In the genomic region with DNA sequence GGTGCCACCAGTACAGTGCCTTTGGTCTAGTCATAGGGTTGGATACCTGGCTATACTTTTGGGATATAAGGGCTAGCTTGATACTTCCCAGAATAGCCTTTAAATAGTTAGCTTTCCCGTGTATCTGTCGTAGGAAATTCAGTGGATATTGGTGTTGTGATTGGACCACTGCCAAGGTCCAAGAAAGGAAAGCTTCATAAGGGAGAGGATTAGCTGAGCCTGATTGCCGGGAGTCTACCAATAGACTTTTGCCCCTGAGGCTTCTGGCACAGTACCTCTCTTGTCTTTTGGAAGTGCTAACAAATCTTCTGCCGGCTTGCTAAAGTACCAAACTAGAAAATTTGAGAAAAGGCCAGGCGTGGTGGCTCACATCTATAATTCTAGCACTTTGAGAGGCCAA, we compare ENCODE assay signal across 18 cellular contexts.
DNase-seq lines count a peak whose midpoint lies in the region; ATAC-seq, FAIRE-seq and TF ChIP-seq lines count a peak whose summit lies in the region.
"Had no signal": no experiment of that assay in that cellular context is flagged by ENCODE, and none has a peak within 500 bp of the region (broad histone marks: within the 10 kb centered on the region; RNA-seq: fewer than 3 reads in every experiment).

No MANE protein-coding gene starts in this region.

- no peaks in the 10 kb centered on the region for H3F3A ChIP-seq in PC-3 (ENCODE audit: low read length, unreplicated experiment)

- DNase-seq in HEK293T (ENCODE audit: extremely low spot score) (peak; percentile 55), SK-MEL-5 (ENCODE audit: low read depth, low spot score) (peak; percentile 77), fibroblast of mammary gland (ENCODE audit: low read depth) (peak; percentile 7), pulmonary artery endothelial cell (ENCODE audit: low read depth, low spot score) (peak; percentile 53), transverse colon (no peak), PC-3 (no peak), GM19239 (ENCODE audit: insufficient read length, low spot score) (no peak)
- DNase-seq: activated CD4-positive, alpha-beta memory T cell treated with anti-CD3 and anti-CD28 coated beads for 36 hours; activated T-cell treated with anti-CD3 and anti-CD28 coated beads, Interleukin-2, amount 50 U/mL, for 72 hours; BE2C; H7; natural killer cell; T-cell had no signal

- no peak overlapping the region for H3K4me2 ChIP-seq in PC-3 (ENCODE audit: low read length)
- H3K4me2 ChIP-seq: KMS-11 had no signal

- no peaks in the 10 kb centered on the region for H3K79me2 ChIP-seq in PC-3 (ENCODE audit: low read length)

- no peak for TF ChIP-seq EP300 in transverse colon (IDR thresholded peaks at IDR 0.05; ENCODE audit: low read depth)

- intact Hi-C loops in transverse colon (cut with DNase I; ENCODE audit: low total_unique reads) (no loop called here), PC-3 (cut with micrococcal nuclease) (no loop called here)

- H3K4me1 ChIP-seq in transverse colon (peaks cover 0 to 7% (median 1%) of the 10 kb centered on the region in 4 donors), PC-3 (ENCODE audit: insufficient read depth, low read length) (peaks cover 21% of the 10 kb centered on the region)
- H3K4me1 ChIP-seq: BE2C had no signal

- H3K36me3 ChIP-seq in transverse colon (no peaks in the 10 kb centered on the region), PC-3 (ENCODE audit: low read depth, low read length) (no peaks in the 10 kb centered on the region)
- H3K36me3 ChIP-seq: BE2C, thoracic aorta had no signal

- no peaks in the 10 kb centered on the region for H3K9me2 ChIP-seq in PC-3 (replicated peaks; ENCODE audit: low read length)

- FAIRE-seq in GM19239 (lab: Jason Lieb, UNC): no peak

- H3K27me3 ChIP-seq in transverse colon (no peaks in the 10 kb centered on the region), PC-3 (ENCODE audit: low read length) (no peaks in the 10 kb centered on the region)
- H3K27me3 ChIP-seq: BE2C had no signal

- no peak overlapping the region for H3K9ac ChIP-seq in PC-3 (ENCODE audit: low read length)
- H3K9ac ChIP-seq: KMS-11 had no signal

- H3K27ac ChIP-seq in transverse colon: no peak overlapping the region
- no peak overlapping the region for H3K27ac ChIP-seq in PC-3 (ENCODE audit: low read length)
- H3K27ac ChIP-seq: KMS-11, thoracic aorta had no signal

- no peak for TF ChIP-seq POLR2A in transverse colon (IDR thresholded peaks at IDR 0.05)

- TF ChIP-seq CTCF in fibroblast of mammary gland (conservative IDR thresholded peaks at IDR 0.05; ENCODE audit: control insufficient read depth, insufficient read depth, low read depth, low read length) (no peak), transverse colon (IDR thresholded peaks at IDR 0.05) (no peak), PC-3 (conservative IDR thresholded peaks at IDR 0.05; ENCODE audit: low read depth, low read length) (no peak)

- BruUV-seq in PC-3 (replicated peaks; lab: Mats Ljungman, UMichigan): no TSS peak

- H3K9me3 ChIP-seq in transverse colon: no peaks in the 10 kb centered on the region
- no peaks in the 10 kb centered on the region for H3K9me3 ChIP-seq in PC-3 (ENCODE audit: low read length)
- H3K9me3 ChIP-seq: BE2C, thoracic aorta had no signal

- no peak overlapping the region for H3K4me3 ChIP-seq in fibroblast of mammary gland (ENCODE audit: control insufficient read depth, low read depth, low read length)
- H3K4me3 ChIP-seq in transverse colon: no peak overlapping the region
- no peak overlapping the region for H3K4me3 ChIP-seq in PC-3 (ENCODE audit: low read length)
- H3K4me3 ChIP-seq: lung, thoracic aorta had no signal

- H4K20me1 ChIP-seq in PC-3 (ENCODE audit: low read length): no peaks in the 10 kb centered on the region

- CTCF ChIA-PET in HEK293T (lab: Yijun Ruan, JAX): no interaction called here
- CTCF ChIA-PET in PC-3 (lab: Charles Lee): no interaction called here

- 43% methylated on average over 5 of the region's 5 CpGs; no CpG with 5 or more reads in 1 of the 2 donors for WGBS in transverse colon (ENCODE audit: low coverage in 1 of 2), 2 donors

- ATAC-seq in PC-3: no peak
- ATAC-seq: activated naive CD4-positive, alpha-beta T cell treated with anti-CD3 and anti-CD28 coated beads, Interleukin-2, amount 50 U/mL, for 72 hours; activated T-cell treated with anti-CD3 and anti-CD28 coated beads, Interleukin-2, amount 50 U/mL, for 72 hours; natural killer cell; stimulated activated effector memory CD8-positive, alpha-beta T cell treated with anti-CD3 and anti-CD28 coated beads, Interleukin-12 subunit alpha, Interleukin-12 subunit beta, amount 100 ng/mL, for 72 hours; T-cell had no signal

- POLR2A ChIA-PET in HEK293T (lab: Yijun Ruan, JAX): interaction anchor here (0.7 to 1.9 kb wide), 3 partner anchors 9 to 62 kb away, joined by 3 to 4 read pairs (median 3); no protein-coding TSS in a partner anchor
- POLR2A ChIA-PET in PC-3 (lab: Charles Lee; ENCODE audit: unreplicated experiment): no interaction called here

- H2AFZ ChIP-seq in PC-3 (ENCODE audit: low read length): no peak overlapping the region

- in situ Hi-C loops in SK-MEL-5 (cut with HindIII; ENCODE audit: low pct_unique_long_range_greater_than_20kb, low sequenced_read_pairs): no loop called here
- in situ Hi-C loops in transverse colon (cut with MboI; ENCODE audit: low pct_ligation_motif_present in 1 of 4, low pct_unique_long_range_greater_than_20kb in 1 of 4, low sequenced_read_pairs in 3 of 4): no loop called here

TF ChIP-seq in HEK293T, 16 proteins besides CTCF, POLR2A, EP300 and RAD21:
- TF ChIP-seq PKNOX1 (IDR thresholded peaks at IDR 0.05): no peak

Comparison
In these comparisons a context has a peak if more than half of its experiments do, and no peak if none do; other contexts are left out.
1. DNase-seq: peak in HEK293T (single experiment), SK-MEL-5 (single experiment), fibroblast of mammary gland (single experiment) and pulmonary artery endothelial cell (single experiment); none in transverse colon (single experiment), PC-3 (single experiment) and GM19239 (single experiment).